ENCODE assay signal across 8 cellular contexts in the genomic region with DNA sequence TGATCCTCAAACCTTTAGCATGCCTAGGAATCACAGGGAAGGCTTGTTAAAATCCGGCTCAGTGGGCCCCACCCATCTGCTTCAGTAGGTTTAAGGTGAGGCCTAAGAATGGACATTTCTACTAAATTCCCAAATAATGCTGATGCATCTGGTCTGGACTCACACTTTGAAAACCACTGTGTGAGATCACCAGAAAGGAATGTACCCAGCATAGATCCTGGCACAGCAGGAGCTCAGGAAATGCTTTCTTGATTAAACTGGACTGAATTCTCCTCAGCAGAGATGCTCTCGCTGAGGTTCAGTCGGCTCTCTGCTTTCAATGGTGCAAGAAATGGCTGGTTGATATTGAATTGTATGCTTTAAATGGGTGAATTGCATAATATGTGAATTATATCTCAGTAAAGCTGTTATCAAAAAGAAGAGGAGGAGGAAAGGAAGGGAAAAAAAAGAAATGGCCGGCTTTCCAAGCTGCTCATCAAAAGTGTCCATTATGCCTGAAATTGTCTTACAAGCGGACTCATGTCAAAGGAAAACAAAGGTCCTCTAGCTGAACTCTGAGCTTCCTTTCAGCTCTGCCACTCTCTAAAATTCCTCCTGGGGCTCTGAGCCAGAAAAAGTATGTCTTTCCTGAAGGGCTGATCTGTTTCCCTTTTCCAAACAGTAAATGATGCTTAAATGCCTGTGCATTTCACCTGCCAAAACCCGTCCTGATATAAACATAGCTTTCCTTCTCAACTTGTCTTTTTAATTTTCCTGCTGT.
DNase-seq lines count a peak whose midpoint lies in the region; ATAC-seq and TF ChIP-seq lines count a peak whose summit lies in the region.

No MANE protein-coding gene starts in this region.

- H3K79me2 ChIP-seq in GM23338 (replicated peaks; ENCODE audit: insufficient read depth) = no peaks in the 10 kb centered on the region

- H3K4me2 ChIP-seq in GM23338 = 0 out of 2 replicates have a peak overlapping the region, but pooled peaks have one; percentile 25

- H4K20me1 ChIP-seq in GM23338 (replicated peaks; ENCODE audit: insufficient read depth) = no peaks in the 10 kb centered on the region

- H3K4me1 ChIP-seq in GM23338 (ENCODE audit: insufficient read depth) (peaks cover 12% of the 10 kb centered on the region; the same call in 1 of the 2 replicates), psoas muscle (peaks cover 17% of the 10 kb centered on the region)

- no peaks in the 10 kb centered on the region for H3F3A ChIP-seq in GM23338 (replicated peaks; ENCODE audit: low read depth)

- peak overlapping the region; percentile 48 for H3K27ac Mint-ChIP-seq in GM23338

- H3K36me3 ChIP-seq in GM23338 (ENCODE audit: insufficient read depth) (no peaks in the 10 kb centered on the region), psoas muscle (ENCODE audit: insufficient read depth in 1 of 2, low read depth in 1 of 2) (no peaks in the 10 kb centered on the region)

- TF ChIP-seq CTCF in GM23338 (conservative IDR thresholded peaks at IDR 0.05; ENCODE audit: low read depth in 2 of 2) (no peak), psoas muscle (IDR thresholded peaks at IDR 0.05) (no peak)

- DNase-seq in GM23338 (ENCODE audit: low spot score) = peak; percentile 88
- DNase-seq in T1000 (lab: John Stamatoyannopoulos, UW) = peak; percentile 35
- peak; percentile 84 for DNase-seq in glomerular endothelial cell (ENCODE audit: extremely low read depth, low read depth, low spot score)
- no peak for DNase-seq in psoas muscle
- no peak for DNase-seq in HUDEP-2 (lab: John Stamatoyannopoulos, UW; ENCODE audit: unreplicated experiment in 76 of 76)

- H2AFZ ChIP-seq in GM23338 = no peak overlapping the region

- 64 to 72% (median 69%) methylated on average over 6 of the region's 6 CpGs for WGBS in psoas muscle, 3 donors

- intact Hi-C loops in psoas muscle (cut with DNase I) = no loop called here

- H3K9me3 Mint-ChIP-seq in GM23338 = no peaks in the 10 kb centered on the region

- H3K9me2 ChIP-seq in GM23338 (ENCODE audit: insufficient read depth) = no peaks in the 10 kb centered on the region; the same call in 1 of the 2 replicates

- H3K27me3 ChIP-seq in GM23338 (ENCODE audit: insufficient read depth) = no peaks in the 10 kb centered on the region
- no peaks in the 10 kb centered on the region for H3K27me3 ChIP-seq in psoas muscle (ENCODE audit: insufficient read depth in 3 of 3, low read length in 2 of 3)

- peak overlapping the region; percentile 22; the same call in 1 of the 2 replicates for H3K27ac ChIP-seq in GM23338 (ENCODE audit: low read depth)
- H3K27ac ChIP-seq in psoas muscle = peak overlapping the region; percentile 5

- H3K36me3 Mint-ChIP-seq in GM23338 (ENCODE audit: low read depth) = no peaks in the 10 kb centered on the region

- peaks cover 11% of the 10 kb centered on the region for H3K27me3 Mint-ChIP-seq in GM23338 (ENCODE audit: insufficient read depth, low read depth, poor library complexity)

- H3K4me3 ChIP-seq in GM23338 (no peak overlapping the region), psoas muscle (no peak overlapping the region)

- H3K9me3 ChIP-seq in psoas muscle = no peaks in the 10 kb centered on the region

- no peak overlapping the region for H3K4me3 Mint-ChIP-seq in GM23338

- ATAC-seq in GM23338 = peak; percentile 68
- peak; percentile 42 to 47 (median 46) for ATAC-seq in psoas muscle
- no peak for ATAC-seq in GM18870 (IDR thresholded peaks at IDR 0.05; ENCODE audit: unreplicated experiment)
- no peak for ATAC-seq in GM19452 (IDR thresholded peaks at IDR 0.05; ENCODE audit: unreplicated experiment)
- ATAC-seq in HG03045 (IDR thresholded peaks at IDR 0.05; ENCODE audit: unreplicated experiment) = no peak

- peaks cover 27% of the 10 kb centered on the region for H3K4me1 Mint-ChIP-seq in GM23338

TF ChIP-seq in GM23338, 12 proteins besides CTCF, POLR2A, EP300 and RAD21 (continues in another document):
- TF ChIP-seq, protein P1, sequence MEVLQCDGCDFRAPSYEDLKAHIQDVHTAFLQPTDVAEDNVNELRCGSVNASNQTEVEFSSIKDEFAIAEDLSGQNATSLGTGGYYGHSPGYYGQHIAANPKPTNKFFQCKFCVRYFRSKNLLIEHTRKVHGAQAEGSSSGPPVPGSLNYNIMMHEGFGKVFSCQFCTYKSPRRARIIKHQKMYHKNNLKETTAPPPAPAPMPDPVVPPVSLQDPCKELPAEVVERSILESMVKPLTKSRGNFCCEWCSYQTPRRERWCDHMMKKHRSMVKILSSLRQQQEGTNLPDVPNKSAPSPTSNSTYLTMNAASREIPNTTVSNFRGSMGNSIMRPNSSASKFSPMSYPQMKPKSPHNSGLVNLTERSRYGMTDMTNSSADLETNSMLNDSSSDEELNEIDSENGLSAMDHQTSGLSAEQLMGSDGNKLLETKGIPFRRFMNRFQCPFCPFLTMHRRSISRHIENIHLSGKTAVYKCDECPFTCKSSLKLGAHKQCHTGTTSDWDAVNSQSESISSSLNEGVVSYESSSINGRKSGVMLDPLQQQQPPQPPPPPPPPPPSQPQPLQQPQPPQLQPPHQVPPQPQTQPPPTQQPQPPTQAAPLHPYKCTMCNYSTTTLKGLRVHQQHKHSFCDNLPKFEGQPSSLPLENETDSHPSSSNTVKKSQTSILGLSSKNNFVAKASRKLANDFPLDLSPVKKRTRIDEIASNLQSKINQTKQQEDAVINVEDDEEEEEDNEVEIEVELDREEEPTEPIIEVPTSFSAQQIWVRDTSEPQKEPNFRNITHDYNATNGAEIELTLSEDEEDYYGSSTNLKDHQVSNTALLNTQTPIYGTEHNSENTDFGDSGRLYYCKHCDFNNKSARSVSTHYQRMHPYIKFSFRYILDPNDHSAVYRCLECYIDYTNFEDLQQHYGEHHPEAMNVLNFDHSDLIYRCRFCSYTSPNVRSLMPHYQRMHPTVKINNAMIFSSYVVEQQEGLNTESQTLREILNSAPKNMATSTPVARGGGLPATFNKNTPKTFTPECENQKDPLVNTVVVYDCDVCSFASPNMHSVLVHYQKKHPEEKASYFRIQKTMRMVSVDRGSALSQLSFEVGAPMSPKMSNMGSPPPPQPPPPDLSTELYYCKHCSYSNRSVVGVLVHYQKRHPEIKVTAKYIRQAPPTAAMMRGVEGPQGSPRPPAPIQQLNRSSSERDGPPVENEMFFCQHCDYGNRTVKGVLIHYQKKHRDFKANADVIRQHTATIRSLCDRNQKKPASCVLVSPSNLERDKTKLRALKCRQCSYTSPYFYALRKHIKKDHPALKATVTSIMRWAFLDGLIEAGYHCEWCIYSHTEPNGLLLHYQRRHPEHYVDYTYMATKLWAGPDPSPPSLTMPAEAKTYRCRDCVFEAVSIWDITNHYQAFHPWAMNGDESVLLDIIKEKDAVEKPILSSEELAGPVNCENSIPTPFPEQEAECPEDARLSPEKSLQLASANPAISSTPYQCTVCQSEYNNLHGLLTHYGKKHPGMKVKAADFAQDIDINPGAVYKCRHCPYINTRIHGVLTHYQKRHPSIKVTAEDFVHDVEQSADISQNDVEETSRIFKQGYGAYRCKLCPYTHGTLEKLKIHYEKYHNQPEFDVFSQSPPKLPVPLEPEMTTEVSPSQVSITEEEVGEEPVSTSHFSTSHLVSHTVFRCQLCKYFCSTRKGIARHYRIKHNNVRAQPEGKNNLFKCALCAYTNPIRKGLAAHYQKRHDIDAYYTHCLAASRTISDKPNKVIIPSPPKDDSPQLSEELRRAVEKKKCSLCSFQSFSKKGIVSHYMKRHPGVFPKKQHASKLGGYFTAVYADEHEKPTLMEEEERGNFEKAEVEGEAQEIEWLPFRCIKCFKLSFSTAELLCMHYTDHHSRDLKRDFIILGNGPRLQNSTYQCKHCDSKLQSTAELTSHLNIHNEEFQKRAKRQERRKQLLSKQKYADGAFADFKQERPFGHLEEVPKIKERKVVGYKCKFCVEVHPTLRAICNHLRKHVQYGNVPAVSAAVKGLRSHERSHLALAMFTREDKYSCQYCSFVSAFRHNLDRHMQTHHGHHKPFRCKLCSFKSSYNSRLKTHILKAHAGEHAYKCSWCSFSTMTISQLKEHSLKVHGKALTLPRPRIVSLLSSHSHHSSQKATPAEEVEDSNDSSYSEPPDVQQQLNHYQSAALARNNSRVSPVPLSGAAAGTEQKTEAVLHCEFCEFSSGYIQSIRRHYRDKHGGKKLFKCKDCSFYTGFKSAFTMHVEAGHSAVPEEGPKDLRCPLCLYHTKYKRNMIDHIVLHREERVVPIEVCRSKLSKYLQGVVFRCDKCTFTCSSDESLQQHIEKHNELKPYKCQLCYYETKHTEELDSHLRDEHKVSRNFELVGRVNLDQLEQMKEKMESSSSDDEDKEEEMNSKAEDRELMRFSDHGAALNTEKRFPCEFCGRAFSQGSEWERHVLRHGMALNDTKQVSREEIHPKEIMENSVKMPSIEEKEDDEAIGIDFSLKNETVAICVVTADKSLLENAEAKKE (CRISPR knock-in tag; IDR thresholded peaks at IDR 0.05) = no peak
- no peak for TF ChIP-seq EZH2phosphoT487 (IDR thresholded peaks at IDR 0.05; ENCODE audit: unreplicated experiment)
- no peak for TF ChIP-seq ZNF114 (CRISPR knock-in tag; IDR thresholded peaks at IDR 0.05)
- TF ChIP-seq, protein P2, sequence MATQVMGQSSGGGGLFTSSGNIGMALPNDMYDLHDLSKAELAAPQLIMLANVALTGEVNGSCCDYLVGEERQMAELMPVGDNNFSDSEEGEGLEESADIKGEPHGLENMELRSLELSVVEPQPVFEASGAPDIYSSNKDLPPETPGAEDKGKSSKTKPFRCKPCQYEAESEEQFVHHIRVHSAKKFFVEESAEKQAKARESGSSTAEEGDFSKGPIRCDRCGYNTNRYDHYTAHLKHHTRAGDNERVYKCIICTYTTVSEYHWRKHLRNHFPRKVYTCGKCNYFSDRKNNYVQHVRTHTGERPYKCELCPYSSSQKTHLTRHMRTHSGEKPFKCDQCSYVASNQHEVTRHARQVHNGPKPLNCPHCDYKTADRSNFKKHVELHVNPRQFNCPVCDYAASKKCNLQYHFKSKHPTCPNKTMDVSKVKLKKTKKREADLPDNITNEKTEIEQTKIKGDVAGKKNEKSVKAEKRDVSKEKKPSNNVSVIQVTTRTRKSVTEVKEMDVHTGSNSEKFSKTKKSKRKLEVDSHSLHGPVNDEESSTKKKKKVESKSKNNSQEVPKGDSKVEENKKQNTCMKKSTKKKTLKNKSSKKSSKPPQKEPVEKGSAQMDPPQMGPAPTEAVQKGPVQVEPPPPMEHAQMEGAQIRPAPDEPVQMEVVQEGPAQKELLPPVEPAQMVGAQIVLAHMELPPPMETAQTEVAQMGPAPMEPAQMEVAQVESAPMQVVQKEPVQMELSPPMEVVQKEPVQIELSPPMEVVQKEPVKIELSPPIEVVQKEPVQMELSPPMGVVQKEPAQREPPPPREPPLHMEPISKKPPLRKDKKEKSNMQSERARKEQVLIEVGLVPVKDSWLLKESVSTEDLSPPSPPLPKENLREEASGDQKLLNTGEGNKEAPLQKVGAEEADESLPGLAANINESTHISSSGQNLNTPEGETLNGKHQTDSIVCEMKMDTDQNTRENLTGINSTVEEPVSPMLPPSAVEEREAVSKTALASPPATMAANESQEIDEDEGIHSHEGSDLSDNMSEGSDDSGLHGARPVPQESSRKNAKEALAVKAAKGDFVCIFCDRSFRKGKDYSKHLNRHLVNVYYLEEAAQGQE (IDR thresholded peaks at IDR 0.05; ENCODE audit: unreplicated experiment) = no peak
- no peak for TF ChIP-seq NANOG (IDR thresholded peaks at IDR 0.05; ENCODE audit: borderline replicate concordance)
- TF ChIP-seq JUNB (IDR thresholded peaks at IDR 0.05; ENCODE audit: unreplicated experiment) = no peak
- TF ChIP-seq CREB1 (CRISPR knock-in tag; IDR thresholded peaks at IDR 0.05; ENCODE audit: low read depth) = no peak

Comparison
In these comparisons a context has a peak if more than half of its experiments do, and no peak if none do; other contexts are left out.
1. ATAC-seq: peak in GM23338 (single experiment) and psoas muscle (4 of 4); none in GM18870 (single experiment), GM19452 (single experiment) and HG03045 (single experiment).
2. DNase-seq: peak in GM23338 (single experiment), T1000 (single experiment) and glomerular endothelial cell (single experiment); none in psoas muscle (0 of 2) and HUDEP-2 (0 of 76).